Comparison of ENCODE assay signal across 20 cellular contexts in genomic region chr15:34216527-34217270, GRCh38.
"Had no signal": no experiment of that assay in that cellular context is flagged by ENCODE, and none has a peak within 500 bp of the region (broad histone marks: within the 10 kb centered on the region; RNA-seq: fewer than 3 reads in every experiment).

No MANE protein-coding gene starts in this region.

- ATAC-seq: gastrocnemius medialis; left cardiac atrium; lower lobe of right lung; natural killer cell; stimulated activated naive B cell treated with anti-CD40 and anti-IgM and Interleukin-4, amounts not matched to agents 10 μg/mL and 1 μg/mL and 100 μg/mL, for 72 hours; stimulated activated naive CD8-positive, alpha-beta T cell treated with anti-CD3 and anti-CD28 coated beads, Interleukin-15, amount 100 ng/mL, for 72 hours; upper lobe of right lung had no signal

- H3K4me1 ChIP-seq: gastrocnemius medialis, left ventricle myocardium inferior, lower lobe of right lung, sigmoid colon, testis, tibial nerve, upper lobe of right lung, vagina had no signal

- H3K27me3 ChIP-seq: gastrocnemius medialis, sigmoid colon, testis, tibial nerve, upper lobe of right lung, vagina had no signal

- H3K4me3 ChIP-seq: gastrocnemius medialis, left ventricle myocardium inferior, lower lobe of right lung, sigmoid colon, skin epidermis, testis, tibial nerve, upper lobe of right lung, vagina had no signal

- H3K36me3 ChIP-seq: gastrocnemius medialis, left ventricle myocardium inferior, lower lobe of right lung, sigmoid colon, tibial nerve, upper lobe of right lung, vagina had no signal

- H3K27ac ChIP-seq: gastrocnemius medialis, left ventricle myocardium inferior, lower lobe of right lung, sigmoid colon, skin epidermis, testis, tibial nerve, upper lobe of right lung, vagina had no signal

- H3K9me3 ChIP-seq: gastrocnemius medialis, left ventricle myocardium inferior, lower lobe of right lung, sigmoid colon, testis, tibial nerve, upper lobe of right lung, vagina had no signal

- DNase-seq: effector CD4-positive, alpha-beta T cell; endodermal cell; gastrocnemius medialis; glutamatergic neuron; islet precursor cell; left cardiac atrium; left ventricle myocardium inferior; lower lobe of right lung; natural killer cell; posterior cingulate gyrus; sigmoid colon; stimulated activated CD4-positive, alpha-beta T cell treated with anti-CD3 and anti-CD28 coated beads, Interleukin-2, amount 100 ng/mL, for 24 hours; stimulated activated CD4-positive, alpha-beta T cell treated with anti-CD3 and anti-CD28 coated beads, Interleukin-4, amount 100 ng/mL, for 4 hours; stimulated activated naive B cell treated with anti-CD40 and anti-IgM and Interleukin-4, amounts not matched to agents 10 μg/mL and 1 μg/mL and 100 μg/mL, for 72 hours; stimulated activated naive CD8-positive, alpha-beta T cell treated with anti-CD3 and anti-CD28 coated beads, Interleukin-15, amount 100 ng/mL, for 72 hours; testis; upper lobe of right lung had no signal
